9 cellular contexts compared by ENCODE assay signal in genomic region chr14:93115920-93116675, GRCh38. TPM values are rescaled to one million over a fixed set of nuclear protein-coding genes. Genes with fewer than 3 reads are reported as not detected.
A peak's percentile ranks its signal among the peaks of the same experiment; 100 is the strongest.
DNase-seq lines count a peak whose midpoint lies in the region; ATAC-seq, FAIRE-seq and TF ChIP-seq lines count a peak whose summit lies in the region.
"Had no signal": no experiment of that assay in that cellular context is flagged by ENCODE, and none has a peak within 500 bp of the region (broad histone marks: within the 10 kb centered on the region; RNA-seq: fewer than 3 reads in every experiment).

ITPK1 (minus strand) TSS chr14:93115925; CDS start chr14:93115163, 762 bp downstream.

- no peaks in the 10 kb centered on the region for H3K27me3 Mint-ChIP-seq in CD8-positive, alpha-beta T cell (ENCODE audit: low read depth)
- H3K27me3 Mint-ChIP-seq in activated naive CD8-positive, alpha-beta T cell treated with anti-CD3 and anti-CD28 coated beads for 36 hours, result no peaks in the 10 kb centered on the region

- no peak for TF ChIP-seq CTCF in CD8-positive, alpha-beta T cell (IDR thresholded peaks at IDR 0.05)
- TF ChIP-seq CTCF in RWPE2 (IDR thresholded peaks at IDR 0.05; ENCODE audit: poor library complexity, severe bottlenecking), result peak; percentile 98
- peak in 8 of 9 donors; percentile 10 to 50 (median 30) for TF ChIP-seq CTCF in heart right ventricle (IDR thresholded peaks at IDR 0.05)

- peak; percentile 48 for ATAC-seq in CD8-positive, alpha-beta T cell
- ATAC-seq in HG03354 (IDR thresholded peaks at IDR 0.05; ENCODE audit: poor library complexity, severe bottlenecking, unreplicated experiment) (peak; percentile 68), RWPE2 (ENCODE audit: low read depth) (peak; percentile 26), heart right ventricle (peak; percentile 39 to 63 (median 54)), aorta (ENCODE audit: low FRiP score) (peak; percentile 79)

- FAIRE-seq in GM19239 (lab: Jason Lieb, UNC), result no peak
- FAIRE-seq: endometrium had no signal

- H3K27ac ChIP-seq in CD8-positive, alpha-beta T cell (ENCODE audit: low read depth, low read length), result peak within 1 kb of the TSS; percentile 61
- peak within 1 kb of the TSS; percentile 86 for H3K27ac ChIP-seq in RWPE2 (ENCODE audit: poor library complexity, severe bottlenecking)
- H3K27ac ChIP-seq in heart right ventricle, result peak within 1 kb of the TSS; percentile 93 to 99 (median 98)
- peak within 1 kb of the TSS; percentile 76 to 93 for H3K27ac ChIP-seq in aorta (ENCODE audit: low read depth in 1 of 2, low read length in 2 of 2)

- peaks cover 32% of the 10 kb centered on the region for H3K4me1 Mint-ChIP-seq in CD8-positive, alpha-beta T cell (ENCODE audit: low read depth)
- peaks cover 27% of the 10 kb centered on the region for H3K4me1 Mint-ChIP-seq in activated naive CD8-positive, alpha-beta T cell treated with anti-CD3 and anti-CD28 coated beads for 36 hours

- H3K4me3 Mint-ChIP-seq in CD8-positive, alpha-beta T cell, result peak within 1 kb of the TSS; percentile 88
- peak within 1 kb of the TSS; percentile 86 for H3K4me3 Mint-ChIP-seq in activated naive CD8-positive, alpha-beta T cell treated with anti-CD3 and anti-CD28 coated beads for 36 hours

- no peaks in the 10 kb centered on the region for H3K27me3 ChIP-seq in CD8-positive, alpha-beta T cell (ENCODE audit: insufficient read depth, low read length)
- no peaks in the 10 kb centered on the region for H3K27me3 ChIP-seq in RWPE2 (ENCODE audit: insufficient read depth, poor library complexity, severe bottlenecking)
- H3K27me3 ChIP-seq in heart right ventricle, result no peaks in the 10 kb centered on the region
- H3K27me3 ChIP-seq in aorta (ENCODE audit: control insufficient read depth in 1 of 2, insufficient read depth in 2 of 2, low read length in 1 of 2), result no peaks in the 10 kb centered on the region

- intact Hi-C loops in CD8-positive, alpha-beta T cell (cut with DNase I, micrococcal nuclease), result loop anchor here (1.0 to 10.0 kb wide), 10 partner anchors 68 to 1061 kb away; partner anchors contain the start of genes BTBD7 (in 2 of the 2), GON7 (in 2 of the 2), UBR7 (in 2 of the 2) and GOLGA5 (in 1 of the 2)
- intact Hi-C loops in heart right ventricle (cut with DNase I) (loop anchor here in 4 of 10 donors (2.0 to 10.0 kb wide), 3 partner anchors 23 to 101 kb away; no protein-coding TSS in a partner anchor), posterior vena cava (cut with DNase I) (no loop called here), aorta (cut with DNase I) (no loop called here)

- no peaks in the 10 kb centered on the region for H3K9me3 ChIP-seq in CD8-positive, alpha-beta T cell (ENCODE audit: low read length)
- no peaks in the 10 kb centered on the region for H3K9me3 ChIP-seq in RWPE2 (ENCODE audit: severe bottlenecking)
- H3K9me3 ChIP-seq in heart right ventricle, result no peaks in the 10 kb centered on the region
- H3K9me3 ChIP-seq in aorta (ENCODE audit: control insufficient read depth, low read length), result no peaks in the 10 kb centered on the region

- peak; percentile 24 to 75 (median 44) for DNase-seq in CD8-positive, alpha-beta T cell
- DNase-seq in GM19239 (ENCODE audit: insufficient read length, low spot score) (peak; percentile 76), RWPE2 (ENCODE audit: low spot score) (no peak), heart right ventricle (peak; percentile 42 to 64), posterior vena cava (ENCODE audit: low spot score) (peak; percentile 86), aorta (peak; percentile 74 to 88)
- peak; percentile 72 for DNase-seq in activated naive CD8-positive, alpha-beta T cell treated with anti-CD3 and anti-CD28 coated beads for 36 hours

- peak within 1 kb of the TSS; percentile 89 for H3K27ac Mint-ChIP-seq in CD8-positive, alpha-beta T cell
- H3K27ac Mint-ChIP-seq in activated naive CD8-positive, alpha-beta T cell treated with anti-CD3 and anti-CD28 coated beads for 36 hours, result peak within 1 kb of the TSS; percentile 79

- 1% methylated on average over 48 to 55 of the region's 55 CpGs for WGBS in heart right ventricle, 2 donors
- 1 to 2% methylated on average over 34 to 55 of the region's 55 CpGs for WGBS in aorta, 2 donors

- H3K36me3 Mint-ChIP-seq in CD8-positive, alpha-beta T cell, result peaks cover 2% of the 10 kb centered on the region
- peaks cover 2% of the 10 kb centered on the region for H3K36me3 Mint-ChIP-seq in activated naive CD8-positive, alpha-beta T cell treated with anti-CD3 and anti-CD28 coated beads for 36 hours

- no peaks in the 10 kb centered on the region for H3K9me3 Mint-ChIP-seq in CD8-positive, alpha-beta T cell
- no peaks in the 10 kb centered on the region for H3K9me3 Mint-ChIP-seq in activated naive CD8-positive, alpha-beta T cell treated with anti-CD3 and anti-CD28 coated beads for 36 hours

- H3K36me3 ChIP-seq in CD8-positive, alpha-beta T cell (ENCODE audit: insufficient read depth, low read length), result no peaks in the 10 kb centered on the region
- peaks cover 5% of the 10 kb centered on the region; the same call in 1 of the 2 replicates for H3K36me3 ChIP-seq in RWPE2 (ENCODE audit: low read depth)
- no peaks in the 10 kb centered on the region for H3K36me3 ChIP-seq in heart right ventricle
- H3K36me3 ChIP-seq in aorta (ENCODE audit: control insufficient read depth in 1 of 2, insufficient read depth in 2 of 2, low read length in 1 of 2), result no peaks in the 10 kb centered on the region

- POLR2A ChIA-PET in CD8-positive, alpha-beta T cell (lab: Charles Lee), result interaction anchor here (1.0 to 3.3 kb wide), 2 partner anchors 16 to 68 kb away, joined by 4 to 27 read pairs; partner anchors contain the start of genes LYSET and MOAP1

- H3K4me1 ChIP-seq in CD8-positive, alpha-beta T cell (ENCODE audit: insufficient read depth, low read length), result peaks cover 34% of the 10 kb centered on the region
- peaks cover 8% of the 10 kb centered on the region for H3K4me1 ChIP-seq in RWPE2 (ENCODE audit: insufficient read depth, poor library complexity, severe bottlenecking)
- peaks cover 15 to 56% (median 34%) of the 10 kb centered on the region in 9 donors for H3K4me1 ChIP-seq in heart right ventricle
- H3K4me1 ChIP-seq in aorta (ENCODE audit: control insufficient read depth in 1 of 2, insufficient read depth in 2 of 2, low read length in 2 of 2), result no peaks in the 10 kb centered on the region

- H3K4me3 ChIP-seq in CD8-positive, alpha-beta T cell (ENCODE audit: low read depth, low read length), result peak within 1 kb of the TSS; percentile 88
- peak within 1 kb of the TSS; percentile 90 for H3K4me3 ChIP-seq in RWPE2 (ENCODE audit: severe bottlenecking)
- H3K4me3 ChIP-seq in heart right ventricle, result peak within 1 kb of the TSS; percentile 52 to 95 (median 86)
- peak within 1 kb of the TSS; percentile 87 to 93 for H3K4me3 ChIP-seq in aorta (ENCODE audit: low read length in 2 of 2)

- CTCF ChIA-PET in CD8-positive, alpha-beta T cell (lab: Charles Lee), result interaction anchor here (0.7 to 13.7 kb wide), 12 partner anchors 10 to 777 kb away, joined by 3 to 249 read pairs (median 6); partner anchors contain the start of genes LYSET and MOAP1

RNA-seq across cellular contexts. Expression of gene ITPK1, which starts in this region (rescaled TPM):
- total RNA-seq in CD8-positive, alpha-beta T cell, result 10 to 100 TPM; 24.9 to 27.9 TPM
- 10 to 100 TPM; 87.0 to 87.4 TPM for total RNA-seq in activated naive CD8-positive, alpha-beta T cell treated with anti-CD3 and anti-CD28 coated beads for 36 hours
- total RNA-seq in heart right ventricle, result 100 to 1,000 TPM in 3 of 10 donors, 10 to 100 TPM in 7; 67.5 to 152 (median 92.7) TPM
- polyA plus RNA-seq in heart right ventricle, result 100 to 1,000 TPM in 1 of 2 donors, 10 to 100 TPM in 1; 47.1 to 108 TPM
- 10 to 100 TPM; 50.9 to 68.6 TPM for total RNA-seq in posterior vena cava
- total RNA-seq in aorta, result 10 to 100 TPM; 50.8 to 69.5 TPM
- polyA plus RNA-seq in aorta, result 10 to 100 TPM; 39.7 to 57.5 TPM

Comparison
In these comparisons a context has a peak if more than half of its experiments do, and no peak if none do; other contexts are left out.
1. ATAC-seq: peak in every context shown above with its lines; median percentile 79 in aorta; 68 in HG03354; 54 in heart right ventricle; 48 in CD8-positive, alpha-beta T cell; 26 in RWPE2.
2. intact Hi-C loops: an anchor here in CD8-positive, alpha-beta T cell (1.0 to 10.0 kb wide); none called in posterior vena cava and aorta.